Comparison of ENCODE assay signal across 1 cellular context in the genomic region with DNA sequence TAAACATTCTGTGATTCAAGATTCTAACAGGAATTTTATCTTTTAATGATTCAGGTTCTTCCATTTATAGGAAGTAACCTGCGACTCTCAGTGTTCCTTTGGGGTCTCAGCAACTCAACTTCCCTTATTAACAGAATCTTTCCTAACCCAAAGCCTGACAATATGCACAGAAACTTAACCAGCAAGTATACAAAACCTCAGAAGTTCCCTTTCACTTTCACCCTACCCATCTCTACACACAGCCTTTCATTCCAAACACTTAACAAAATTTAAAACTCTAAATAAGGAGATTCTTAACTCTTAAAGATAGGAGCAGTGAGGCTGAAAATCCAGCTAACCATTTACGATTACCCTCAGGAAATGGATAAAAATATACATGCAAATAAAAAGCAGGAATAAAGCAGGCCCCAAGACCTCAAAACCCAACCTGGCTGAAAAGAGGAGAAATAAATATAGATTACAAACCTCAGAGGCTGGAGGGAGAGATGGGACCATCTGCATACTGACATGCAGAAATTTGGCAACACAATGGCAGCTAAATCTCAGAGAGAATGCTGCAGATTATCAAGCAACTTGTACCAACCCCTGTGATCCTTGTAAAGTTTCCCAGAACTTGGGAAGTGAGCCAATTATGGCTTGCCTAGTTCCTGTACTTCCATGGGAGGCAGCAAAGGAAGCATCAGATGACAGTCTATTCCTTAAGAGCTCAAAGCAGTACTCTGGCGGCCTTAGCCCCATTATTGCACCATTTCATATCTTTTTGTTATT.
TF ChIP-seq lines count a peak whose summit lies in the region.

No MANE protein-coding gene starts in this region.

TF ChIP-seq in K562, 482 proteins besides CTCF, POLR2A, EP300 and RAD21 (continued from another document):
- TF ChIP-seq, protein P1, sequence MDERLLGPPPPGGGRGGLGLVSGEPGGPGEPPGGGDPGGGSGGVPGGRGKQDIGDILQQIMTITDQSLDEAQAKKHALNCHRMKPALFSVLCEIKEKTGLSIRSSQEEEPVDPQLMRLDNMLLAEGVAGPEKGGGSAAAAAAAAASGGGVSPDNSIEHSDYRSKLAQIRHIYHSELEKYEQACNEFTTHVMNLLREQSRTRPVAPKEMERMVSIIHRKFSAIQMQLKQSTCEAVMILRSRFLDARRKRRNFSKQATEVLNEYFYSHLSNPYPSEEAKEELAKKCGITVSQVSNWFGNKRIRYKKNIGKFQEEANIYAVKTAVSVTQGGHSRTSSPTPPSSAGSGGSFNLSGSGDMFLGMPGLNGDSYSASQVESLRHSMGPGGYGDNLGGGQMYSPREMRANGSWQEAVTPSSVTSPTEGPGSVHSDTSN (CRISPR knock-in tag; IDR thresholded peaks at IDR 0.05; ENCODE audit: low read depth), result no peak
- TF ChIP-seq, protein P1 (tag; conservative IDR thresholded peaks at IDR 0.05; ENCODE audit: low read depth), result no peak
